Comparison of ENCODE assay signal across 18 cellular contexts in genomic region chr3:136377499-136377898, GRCh38.
"Had no signal": no experiment of that assay in that cellular context is flagged by ENCODE, and none has a peak within 500 bp of the region (broad histone marks: within the 10 kb centered on the region; RNA-seq: fewer than 3 reads in every experiment).

No MANE protein-coding gene starts in this region.

- FAIRE-seq: astrocyte had no signal

- DNase-seq: activated CD4-positive, alpha-beta T cell treated with anti-CD3 and anti-CD28 coated beads for 4 hours; activated CD4-positive, alpha-beta T cell treated with anti-CD3 and anti-CD28 coated beads, Interleukin-2, amount 50 U/mL, for 48 hours; activated CD8-positive, alpha-beta memory T cell treated with anti-CD3 and anti-CD28 coated beads, Interleukin-2, amount 50 U/mL, for 48 hours; activated naive CD4-positive, alpha-beta T cell treated with Interleukin-2 at 50 U/mL for 16 hours; activated naive CD8-positive, alpha-beta T cell treated with anti-CD3 and anti-CD28 coated beads for 36 hours; activated T-cell treated with anti-CD3 and anti-CD28 coated beads, Interleukin-2, amount 50 U/mL, for 4 hours; cortex of kidney; endodermal cell; head of caudate nucleus; islet precursor cell; left cardiac atrium; right cardiac atrium; stimulated activated CD4-positive, alpha-beta T cell treated with anti-CD3 and anti-CD28 coated beads, Interleukin-1b, Interleukin-23, amount 100 ng/mL, for 48 hours; substantia nigra; thyroid gland had no signal

- ATAC-seq: activated T-cell treated with anti-CD3 and anti-CD28 coated beads, Interleukin-2, amount 50 U/mL, for 4 hours; gastroesophageal sphincter; left cardiac atrium; natural killer cell treated with Interleukin-12 subunit alpha and Interleukin-12 subunit beta and Interleukin-15 and Interleukin-18, amount 100 ng/mL, for 72 hours; right cardiac atrium had no signal
